Comparison of ENCODE assay signal across 1 cellular context in the genomic region with DNA sequence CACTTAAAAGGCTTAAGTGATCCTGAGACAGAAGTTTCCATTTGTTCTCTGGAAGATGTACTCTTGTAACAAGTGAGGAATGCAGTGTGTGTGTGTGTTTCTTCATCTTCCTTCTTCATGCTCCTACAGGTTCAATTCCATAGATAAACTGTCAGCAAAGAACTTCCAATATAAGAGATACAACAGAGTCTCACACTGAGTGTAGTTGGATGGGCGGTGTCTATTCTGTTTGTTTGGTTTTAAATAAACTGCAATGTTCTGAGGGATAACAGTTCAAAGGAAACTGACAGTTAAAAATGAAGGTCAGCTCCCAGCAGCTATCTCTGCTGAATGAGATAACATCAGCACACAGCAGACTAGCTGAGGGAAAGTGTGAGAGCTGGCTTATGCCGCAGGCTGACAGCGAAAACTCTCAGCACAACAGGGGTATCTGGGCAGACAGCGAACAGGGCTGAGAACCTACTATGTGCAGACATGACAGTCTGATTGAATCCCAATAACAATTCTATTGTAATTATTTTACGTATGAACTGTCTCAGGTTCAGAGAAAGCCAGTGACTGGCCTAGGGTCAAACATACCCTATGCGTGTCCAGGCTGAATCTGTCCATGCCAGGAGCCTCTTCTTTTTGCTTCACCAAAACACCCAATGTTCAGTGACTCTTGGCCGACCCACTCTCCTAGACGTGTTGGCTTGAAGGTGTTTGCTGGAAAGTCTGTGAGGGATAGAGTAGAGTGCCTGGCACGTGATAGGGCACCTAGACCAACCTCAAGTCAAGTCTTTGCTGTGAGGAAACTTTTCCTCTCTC.
TF ChIP-seq lines count a peak whose summit lies in the region.

No MANE protein-coding gene starts in this region.

TF ChIP-seq in HepG2, 621 proteins besides CTCF, POLR2A, EP300 and RAD21 (continued from another document and continues in another):
- TF ChIP-seq, protein P1, sequence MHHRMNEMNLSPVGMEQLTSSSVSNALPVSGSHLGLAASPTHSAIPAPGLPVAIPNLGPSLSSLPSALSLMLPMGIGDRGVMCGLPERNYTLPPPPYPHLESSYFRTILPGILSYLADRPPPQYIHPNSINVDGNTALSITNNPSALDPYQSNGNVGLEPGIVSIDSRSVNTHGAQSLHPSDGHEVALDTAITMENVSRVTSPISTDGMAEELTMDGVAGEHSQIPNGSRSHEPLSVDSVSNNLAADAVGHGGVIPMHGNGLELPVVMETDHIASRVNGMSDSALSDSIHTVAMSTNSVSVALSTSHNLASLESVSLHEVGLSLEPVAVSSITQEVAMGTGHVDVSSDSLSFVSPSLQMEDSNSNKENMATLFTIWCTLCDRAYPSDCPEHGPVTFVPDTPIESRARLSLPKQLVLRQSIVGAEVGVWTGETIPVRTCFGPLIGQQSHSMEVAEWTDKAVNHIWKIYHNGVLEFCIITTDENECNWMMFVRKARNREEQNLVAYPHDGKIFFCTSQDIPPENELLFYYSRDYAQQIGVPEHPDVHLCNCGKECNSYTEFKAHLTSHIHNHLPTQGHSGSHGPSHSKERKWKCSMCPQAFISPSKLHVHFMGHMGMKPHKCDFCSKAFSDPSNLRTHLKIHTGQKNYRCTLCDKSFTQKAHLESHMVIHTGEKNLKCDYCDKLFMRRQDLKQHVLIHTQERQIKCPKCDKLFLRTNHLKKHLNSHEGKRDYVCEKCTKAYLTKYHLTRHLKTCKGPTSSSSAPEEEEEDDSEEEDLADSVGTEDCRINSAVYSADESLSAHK (CRISPR knock-in tag; IDR thresholded peaks at IDR 0.05; ENCODE audit: borderline replicate concordance), result no peak
- TF ChIP-seq SMARCE1 (IDR thresholded peaks at IDR 0.05; ENCODE audit: borderline replicate concordance), result no peak
- no peak for TF ChIP-seq LCORL (IDR thresholded peaks at IDR 0.05)
- TF ChIP-seq LCORL (CRISPR knock-in tag; IDR thresholded peaks at IDR 0.05), result no peak; the same call in 1 of the 2 replicates
- TF ChIP-seq ZNF260 (CRISPR knock-in tag; IDR thresholded peaks at IDR 0.05; ENCODE audit: borderline replicate concordance, low read depth), result no peak
- no peak for TF ChIP-seq NAIF1 (CRISPR knock-in tag; IDR thresholded peaks at IDR 0.05; ENCODE audit: borderline replicate concordance)
- TF ChIP-seq, protein P2, sequence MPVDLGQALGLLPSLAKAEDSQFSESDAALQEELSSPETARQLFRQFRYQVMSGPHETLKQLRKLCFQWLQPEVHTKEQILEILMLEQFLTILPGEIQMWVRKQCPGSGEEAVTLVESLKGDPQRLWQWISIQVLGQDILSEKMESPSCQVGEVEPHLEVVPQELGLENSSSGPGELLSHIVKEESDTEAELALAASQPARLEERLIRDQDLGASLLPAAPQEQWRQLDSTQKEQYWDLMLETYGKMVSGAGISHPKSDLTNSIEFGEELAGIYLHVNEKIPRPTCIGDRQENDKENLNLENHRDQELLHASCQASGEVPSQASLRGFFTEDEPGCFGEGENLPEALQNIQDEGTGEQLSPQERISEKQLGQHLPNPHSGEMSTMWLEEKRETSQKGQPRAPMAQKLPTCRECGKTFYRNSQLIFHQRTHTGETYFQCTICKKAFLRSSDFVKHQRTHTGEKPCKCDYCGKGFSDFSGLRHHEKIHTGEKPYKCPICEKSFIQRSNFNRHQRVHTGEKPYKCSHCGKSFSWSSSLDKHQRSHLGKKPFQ (CRISPR knock-in tag; IDR thresholded peaks at IDR 0.05; ENCODE audit: insufficient replicate concordance), result no peak
- TF ChIP-seq JARID2 (CRISPR knock-in tag; IDR thresholded peaks at IDR 0.05; ENCODE audit: insufficient replicate concordance), result no peak
- TF ChIP-seq ADNP (CRISPR knock-in tag; IDR thresholded peaks at IDR 0.05), result no peak
- TF ChIP-seq, protein P3, sequence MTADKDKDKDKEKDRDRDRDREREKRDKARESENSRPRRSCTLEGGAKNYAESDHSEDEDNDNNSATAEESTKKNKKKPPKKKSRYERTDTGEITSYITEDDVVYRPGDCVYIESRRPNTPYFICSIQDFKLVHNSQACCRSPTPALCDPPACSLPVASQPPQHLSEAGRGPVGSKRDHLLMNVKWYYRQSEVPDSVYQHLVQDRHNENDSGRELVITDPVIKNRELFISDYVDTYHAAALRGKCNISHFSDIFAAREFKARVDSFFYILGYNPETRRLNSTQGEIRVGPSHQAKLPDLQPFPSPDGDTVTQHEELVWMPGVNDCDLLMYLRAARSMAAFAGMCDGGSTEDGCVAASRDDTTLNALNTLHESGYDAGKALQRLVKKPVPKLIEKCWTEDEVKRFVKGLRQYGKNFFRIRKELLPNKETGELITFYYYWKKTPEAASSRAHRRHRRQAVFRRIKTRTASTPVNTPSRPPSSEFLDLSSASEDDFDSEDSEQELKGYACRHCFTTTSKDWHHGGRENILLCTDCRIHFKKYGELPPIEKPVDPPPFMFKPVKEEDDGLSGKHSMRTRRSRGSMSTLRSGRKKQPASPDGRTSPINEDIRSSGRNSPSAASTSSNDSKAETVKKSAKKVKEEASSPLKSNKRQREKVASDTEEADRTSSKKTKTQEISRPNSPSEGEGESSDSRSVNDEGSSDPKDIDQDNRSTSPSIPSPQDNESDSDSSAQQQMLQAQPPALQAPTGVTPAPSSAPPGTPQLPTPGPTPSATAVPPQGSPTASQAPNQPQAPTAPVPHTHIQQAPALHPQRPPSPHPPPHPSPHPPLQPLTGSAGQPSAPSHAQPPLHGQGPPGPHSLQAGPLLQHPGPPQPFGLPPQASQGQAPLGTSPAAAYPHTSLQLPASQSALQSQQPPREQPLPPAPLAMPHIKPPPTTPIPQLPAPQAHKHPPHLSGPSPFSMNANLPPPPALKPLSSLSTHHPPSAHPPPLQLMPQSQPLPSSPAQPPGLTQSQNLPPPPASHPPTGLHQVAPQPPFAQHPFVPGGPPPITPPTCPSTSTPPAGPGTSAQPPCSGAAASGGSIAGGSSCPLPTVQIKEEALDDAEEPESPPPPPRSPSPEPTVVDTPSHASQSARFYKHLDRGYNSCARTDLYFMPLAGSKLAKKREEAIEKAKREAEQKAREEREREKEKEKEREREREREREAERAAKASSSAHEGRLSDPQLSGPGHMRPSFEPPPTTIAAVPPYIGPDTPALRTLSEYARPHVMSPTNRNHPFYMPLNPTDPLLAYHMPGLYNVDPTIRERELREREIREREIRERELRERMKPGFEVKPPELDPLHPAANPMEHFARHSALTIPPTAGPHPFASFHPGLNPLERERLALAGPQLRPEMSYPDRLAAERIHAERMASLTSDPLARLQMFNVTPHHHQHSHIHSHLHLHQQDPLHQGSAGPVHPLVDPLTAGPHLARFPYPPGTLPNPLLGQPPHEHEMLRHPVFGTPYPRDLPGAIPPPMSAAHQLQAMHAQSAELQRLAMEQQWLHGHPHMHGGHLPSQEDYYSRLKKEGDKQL (CRISPR knock-in tag; IDR thresholded peaks at IDR 0.05; ENCODE audit: low read depth), result peak; percentile 82; the same call in 1 of the 2 replicates
- no peak for TF ChIP-seq ZNF121 (CRISPR knock-in tag; IDR thresholded peaks at IDR 0.05)
- TF ChIP-seq ZNF878 (CRISPR knock-in tag; IDR thresholded peaks at IDR 0.05), result no peak
- no peak for TF ChIP-seq MED8 (CRISPR knock-in tag; IDR thresholded peaks at IDR 0.05; ENCODE audit: insufficient replicate concordance)
- TF ChIP-seq ZNF282 (IDR thresholded peaks at IDR 0.05; ENCODE audit: partially characterized antibody), result no peak
- no peak for TF ChIP-seq ZNF7 (CRISPR knock-in tag; IDR thresholded peaks at IDR 0.05)
- TF ChIP-seq, protein P4, sequence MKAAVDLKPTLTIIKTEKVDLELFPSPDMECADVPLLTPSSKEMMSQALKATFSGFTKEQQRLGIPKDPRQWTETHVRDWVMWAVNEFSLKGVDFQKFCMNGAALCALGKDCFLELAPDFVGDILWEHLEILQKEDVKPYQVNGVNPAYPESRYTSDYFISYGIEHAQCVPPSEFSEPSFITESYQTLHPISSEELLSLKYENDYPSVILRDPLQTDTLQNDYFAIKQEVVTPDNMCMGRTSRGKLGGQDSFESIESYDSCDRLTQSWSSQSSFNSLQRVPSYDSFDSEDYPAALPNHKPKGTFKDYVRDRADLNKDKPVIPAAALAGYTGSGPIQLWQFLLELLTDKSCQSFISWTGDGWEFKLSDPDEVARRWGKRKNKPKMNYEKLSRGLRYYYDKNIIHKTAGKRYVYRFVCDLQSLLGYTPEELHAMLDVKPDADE (CRISPR knock-in tag; IDR thresholded peaks at IDR 0.05), result no peak
- no peak for TF ChIP-seq SOX13 (IDR thresholded peaks at IDR 0.05)
- TF ChIP-seq SOX13 (CRISPR knock-in tag; conservative IDR thresholded peaks at IDR 0.05 in 1 of 2, IDR thresholded peaks at IDR 0.05 in 1 of 2), result peak in 1 of 2 experiments; percentile 84; a peak in 2 of 4 replicates
- TF ChIP-seq, protein P5, sequence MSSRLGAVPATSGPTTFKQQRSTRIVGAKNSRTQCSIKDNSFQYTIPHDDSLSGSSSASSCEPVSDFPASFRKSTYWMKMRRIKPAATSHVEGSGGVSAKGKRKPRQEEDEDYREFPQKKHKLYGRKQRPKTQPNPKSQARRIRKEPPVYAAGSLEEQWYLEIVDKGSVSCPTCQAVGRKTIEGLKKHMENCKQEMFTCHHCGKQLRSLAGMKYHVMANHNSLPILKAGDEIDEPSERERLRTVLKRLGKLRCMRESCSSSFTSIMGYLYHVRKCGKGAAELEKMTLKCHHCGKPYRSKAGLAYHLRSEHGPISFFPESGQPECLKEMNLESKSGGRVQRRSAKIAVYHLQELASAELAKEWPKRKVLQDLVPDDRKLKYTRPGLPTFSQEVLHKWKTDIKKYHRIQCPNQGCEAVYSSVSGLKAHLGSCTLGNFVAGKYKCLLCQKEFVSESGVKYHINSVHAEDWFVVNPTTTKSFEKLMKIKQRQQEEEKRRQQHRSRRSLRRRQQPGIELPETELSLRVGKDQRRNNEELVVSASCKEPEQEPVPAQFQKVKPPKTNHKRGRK (CRISPR knock-in tag; IDR thresholded peaks at IDR 0.05), result no peak
- TF ChIP-seq ZNF12 (CRISPR knock-in tag; IDR thresholded peaks at IDR 0.05), result peak; percentile 58; the same call in 1 of the 2 replicates
- TF ChIP-seq EZH2 (conservative IDR thresholded peaks at IDR 0.05; ENCODE audit: low read depth, low read length), result no peak
- no peak for TF ChIP-seq ZSCAN29 (CRISPR knock-in tag; conservative IDR thresholded peaks at IDR 0.05)
- TF ChIP-seq EHMT2 (IDR thresholded peaks at IDR 0.05; ENCODE audit: borderline replicate concordance, low read depth, low read length), result no peak
- TF ChIP-seq PPARG (CRISPR knock-in tag; conservative IDR thresholded peaks at IDR 0.05), result peak; percentile 36; the same call in 1 of the 2 replicates
- no peak for TF ChIP-seq ZNF34 (CRISPR knock-in tag; IDR thresholded peaks at IDR 0.05; ENCODE audit: borderline replicate concordance)
- no peak for TF ChIP-seq ZNF451 (CRISPR knock-in tag; IDR thresholded peaks at IDR 0.05)
- peak; percentile 72 for TF ChIP-seq SOX5 (CRISPR knock-in tag; IDR thresholded peaks at IDR 0.05; ENCODE audit: borderline replicate concordance)
- no peak for TF ChIP-seq SPEN (CRISPR knock-in tag; IDR thresholded peaks at IDR 0.05; ENCODE audit: low read depth)
- TF ChIP-seq AKAP8 (CRISPR knock-in tag; IDR thresholded peaks at IDR 0.05), result no peak
- no peak for TF ChIP-seq IRX3 (CRISPR knock-in tag; IDR thresholded peaks at IDR 0.05; ENCODE audit: borderline replicate concordance, low read depth)
- TF ChIP-seq, protein P6, sequence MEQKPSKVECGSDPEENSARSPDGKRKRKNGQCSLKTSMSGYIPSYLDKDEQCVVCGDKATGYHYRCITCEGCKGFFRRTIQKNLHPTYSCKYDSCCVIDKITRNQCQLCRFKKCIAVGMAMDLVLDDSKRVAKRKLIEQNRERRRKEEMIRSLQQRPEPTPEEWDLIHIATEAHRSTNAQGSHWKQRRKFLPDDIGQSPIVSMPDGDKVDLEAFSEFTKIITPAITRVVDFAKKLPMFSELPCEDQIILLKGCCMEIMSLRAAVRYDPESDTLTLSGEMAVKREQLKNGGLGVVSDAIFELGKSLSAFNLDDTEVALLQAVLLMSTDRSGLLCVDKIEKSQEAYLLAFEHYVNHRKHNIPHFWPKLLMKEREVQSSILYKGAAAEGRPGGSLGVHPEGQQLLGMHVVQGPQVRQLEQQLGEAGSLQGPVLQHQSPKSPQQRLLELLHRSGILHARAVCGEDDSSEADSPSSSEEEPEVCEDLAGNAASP (CRISPR knock-in tag; IDR thresholded peaks at IDR 0.05; ENCODE audit: borderline replicate concordance), result no peak
- no peak for TF ChIP-seq ZNF720 (CRISPR knock-in tag; IDR thresholded peaks at IDR 0.05)
- TF ChIP-seq SALL2 (CRISPR knock-in tag; IDR thresholded peaks at IDR 0.05), result no peak
- TF ChIP-seq, protein P7, sequence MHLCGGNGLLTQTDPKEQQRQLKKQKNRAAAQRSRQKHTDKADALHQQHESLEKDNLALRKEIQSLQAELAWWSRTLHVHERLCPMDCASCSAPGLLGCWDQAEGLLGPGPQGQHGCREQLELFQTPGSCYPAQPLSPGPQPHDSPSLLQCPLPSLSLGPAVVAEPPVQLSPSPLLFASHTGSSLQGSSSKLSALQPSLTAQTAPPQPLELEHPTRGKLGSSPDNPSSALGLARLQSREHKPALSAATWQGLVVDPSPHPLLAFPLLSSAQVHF (CRISPR knock-in tag; IDR thresholded peaks at IDR 0.05), result no peak
- TF ChIP-seq, protein P8, sequence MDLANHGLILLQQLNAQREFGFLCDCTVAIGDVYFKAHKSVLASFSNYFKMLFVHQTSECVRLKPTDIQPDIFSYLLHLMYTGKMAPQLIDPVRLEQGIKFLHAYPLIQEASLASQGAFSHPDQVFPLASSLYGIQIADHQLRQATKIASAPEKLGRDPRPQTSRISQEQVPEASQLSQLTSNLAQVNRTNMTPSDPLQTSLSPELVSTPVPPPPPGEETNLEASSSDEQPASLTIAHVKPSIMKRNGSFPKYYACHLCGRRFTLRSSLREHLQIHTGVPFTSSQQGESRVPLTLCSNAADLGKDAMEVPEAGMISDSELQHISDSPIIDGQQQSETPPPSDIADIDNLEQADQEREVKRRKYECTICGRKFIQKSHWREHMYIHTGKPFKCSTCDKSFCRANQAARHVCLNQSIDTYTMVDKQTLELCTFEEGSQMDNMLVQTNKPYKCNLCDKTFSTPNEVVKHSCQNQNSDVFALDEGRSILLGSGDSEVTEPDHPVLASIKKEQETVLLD (CRISPR knock-in tag; IDR thresholded peaks at IDR 0.05; ENCODE audit: low read depth), result no peak
- TF ChIP-seq NFE2L1 (CRISPR knock-in tag; IDR thresholded peaks at IDR 0.05; ENCODE audit: borderline replicate concordance), result no peak
- TF ChIP-seq CCDC6 (CRISPR knock-in tag; IDR thresholded peaks at IDR 0.05), result no peak
- peak; percentile 30; the same call in 1 of the 2 replicates for TF ChIP-seq FOXJ3 (CRISPR knock-in tag; IDR thresholded peaks at IDR 0.05; ENCODE audit: borderline replicate concordance)
- no peak for TF ChIP-seq ZNF17 (CRISPR knock-in tag; IDR thresholded peaks at IDR 0.05)
- TF ChIP-seq IKZF4 (CRISPR knock-in tag; IDR thresholded peaks at IDR 0.05; ENCODE audit: borderline replicate concordance, low read depth, not compliant biosample characterization), result no peak
- TF ChIP-seq SMC3 (IDR thresholded peaks at IDR 0.05; ENCODE audit: low read length), result no peak
- no peak for TF ChIP-seq ZSCAN20 (CRISPR knock-in tag; IDR thresholded peaks at IDR 0.05; ENCODE audit: borderline replicate concordance)
- TF ChIP-seq, protein P9, sequence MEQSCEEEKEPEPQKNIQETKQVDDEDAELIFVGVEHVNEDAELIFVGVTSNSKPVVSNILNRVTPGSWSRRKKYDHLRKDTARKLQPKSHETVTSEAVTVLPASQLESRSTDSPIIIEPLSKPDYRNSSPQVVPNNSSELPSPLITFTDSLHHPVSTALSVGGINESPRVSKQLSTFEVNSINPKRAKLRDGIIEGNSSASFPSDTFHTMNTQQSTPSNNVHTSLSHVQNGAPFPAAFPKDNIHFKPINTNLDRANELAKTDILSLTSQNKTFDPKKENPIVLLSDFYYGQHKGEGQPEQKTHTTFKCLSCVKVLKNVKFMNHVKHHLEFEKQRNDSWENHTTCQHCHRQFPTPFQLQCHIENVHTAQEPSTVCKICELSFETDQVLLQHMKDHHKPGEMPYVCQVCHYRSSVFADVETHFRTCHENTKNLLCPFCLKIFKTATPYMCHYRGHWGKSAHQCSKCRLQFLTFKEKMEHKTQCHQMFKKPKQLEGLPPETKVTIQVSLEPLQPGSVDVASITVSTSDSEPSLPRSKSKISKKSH (CRISPR knock-in tag; IDR thresholded peaks at IDR 0.05; ENCODE audit: borderline replicate concordance), result no peak
- TF ChIP-seq ATAD3A (CRISPR knock-in tag; IDR thresholded peaks at IDR 0.05), result no peak
